In genomic region chr3:66507631-66508260, GRCh38 we compare ENCODE assay signal across 14 cellular contexts.
"Had no signal": no experiment of that assay in that cellular context is flagged by ENCODE, and none has a peak within 500 bp of the region (broad histone marks: within the 10 kb centered on the region; RNA-seq: fewer than 3 reads in every experiment).

No MANE protein-coding gene starts in this region.

- H3K27ac ChIP-seq: skin epidermis had no signal

- H3K9me3 Mint-ChIP-seq: activated naive CD4-positive, alpha-beta T cell treated with anti-CD3 and anti-CD28 coated beads for 36 hours; activated naive CD8-positive, alpha-beta T cell treated with anti-CD3 and anti-CD28 coated beads, Interleukin-2, amount 50 U/mL, for 24 hours; activated T-helper 2 cell treated with anti-CD3 and anti-CD28 coated beads, Interferon-gamma antibody, Interleukin-2, Interleukin-4, amounts not matched to agents 10 μg/mL and 5 μg/mL and 100 μg/mL, durations not matched to agents 14 hours and 24 hours and 36 hours; T-cell had no signal

- H3K27ac Mint-ChIP-seq: activated naive CD4-positive, alpha-beta T cell treated with anti-CD3 and anti-CD28 coated beads for 36 hours; activated naive CD8-positive, alpha-beta T cell treated with anti-CD3 and anti-CD28 coated beads, Interleukin-2, amount 50 U/mL, for 24 hours; activated T-helper 2 cell treated with anti-CD3 and anti-CD28 coated beads, Interferon-gamma antibody, Interleukin-2, Interleukin-4, amounts not matched to agents 10 μg/mL and 5 μg/mL and 100 μg/mL, durations not matched to agents 14 hours and 24 hours and 36 hours; T-cell had no signal

- H3K4me3 Mint-ChIP-seq: activated naive CD4-positive, alpha-beta T cell treated with anti-CD3 and anti-CD28 coated beads for 36 hours; activated naive CD8-positive, alpha-beta T cell treated with anti-CD3 and anti-CD28 coated beads, Interleukin-2, amount 50 U/mL, for 24 hours; T-cell had no signal

- DNase-seq: activated CD4-positive, alpha-beta T cell treated with anti-CD3 and anti-CD28 coated beads, Interleukin-2, amount 50 U/mL, for 4 hours; activated CD4-positive, CD25-positive, alpha-beta regulatory T cell treated with anti-CD3 and anti-CD28 coated beads, Interleukin-2, amount 50 U/mL, for 72 hours; activated naive CD4-positive, alpha-beta T cell treated with anti-CD3 and anti-CD28 coated beads for 36 hours; activated naive CD8-positive, alpha-beta T cell treated with anti-CD3 and anti-CD28 coated beads, Interleukin-2, amount 50 U/mL, for 24 hours; activated T-cell treated with anti-CD3 and anti-CD28 coated beads for 4 hours; aorta; erythroblast; hippocampal formation; mesendoderm; stimulated activated naive CD8-positive, alpha-beta T cell treated with anti-CD3 and anti-CD28 coated beads, Interleukin-15, Interleukin-2, amounts not matched to agents 100 U/mL and 50 U/mL, for 24 hours; T-cell; T-helper 9 cell had no signal

- H3K36me3 Mint-ChIP-seq: T-cell had no signal

- ATAC-seq: activated naive CD8-positive, alpha-beta T cell treated with anti-CD3 and anti-CD28 coated beads, Interleukin-2, amount 50 U/mL, for 24 hours; stimulated activated naive CD8-positive, alpha-beta T cell treated with anti-CD3 and anti-CD28 coated beads, Interleukin-15, Interleukin-2, amounts not matched to agents 100 U/mL and 50 U/mL, for 24 hours; T-cell had no signal

- H3K4me3 ChIP-seq: skin epidermis had no signal
